ENCODE assay signal across 12 cellular contexts in genomic region chr16:85328665-85329058, GRCh38.
DNase-seq lines count a peak whose midpoint lies in the region; FAIRE-seq and TF ChIP-seq lines count a peak whose summit lies in the region.
"Had no signal": no experiment of that assay in that cellular context is flagged by ENCODE, and none has a peak within 500 bp of the region (broad histone marks: within the 10 kb centered on the region; RNA-seq: fewer than 3 reads in every experiment).

No MANE protein-coding gene starts in this region.

- FAIRE-seq in urothelium cell line (lab: Jason Lieb, UNC), result no peak
- FAIRE-seq: A549 had no signal

- no peaks in the 10 kb centered on the region for H3K36me3 ChIP-seq in HEK293 (ENCODE audit: control insufficient read depth in 2 of 2, insufficient read depth in 1 of 2, low read length in 2 of 2)
- no peaks in the 10 kb centered on the region for H3K36me3 ChIP-seq in PC-9 (ENCODE audit: low read depth)
- H3K36me3 ChIP-seq: suprapubic skin had no signal

- H3K4me1 Mint-ChIP-seq in brain (peaks cover 57% of the 10 kb centered on the region), mesothelial cell of epicardium (peaks cover 27% of the 10 kb centered on the region)

- peak overlapping the region; percentile 52 to 74 (median 64) for H3K4me3 Mint-ChIP-seq in brain
- peak overlapping the region; percentile 44 for H3K4me3 Mint-ChIP-seq in mesothelial cell of epicardium

- H3K36me3 Mint-ChIP-seq in brain (no peaks in the 10 kb centered on the region), mesothelial cell of epicardium (peaks cover 2% of the 10 kb centered on the region)
- H3K36me3 Mint-ChIP-seq: IgD-negative memory B cell had no signal

- no peaks in the 10 kb centered on the region for H4K20me1 ChIP-seq in PC-9 (ENCODE audit: insufficient read depth)

- H3K4me3 ChIP-seq in HEK293 (ENCODE audit: low read depth, low read length) (no peak overlapping the region), PC-9 (no peak overlapping the region)
- H3K4me3 ChIP-seq: A549, suprapubic skin had no signal

- H3K27ac Mint-ChIP-seq in brain, result peak overlapping the region; percentile 90 to 98 (median 95)
- peak overlapping the region; percentile 79 for H3K27ac Mint-ChIP-seq in mesothelial cell of epicardium
- H3K27ac Mint-ChIP-seq: IgD-negative memory B cell had no signal

- CTCF ChIA-PET in HEK293 (lab: Yijun Ruan, JAX) (interaction anchor here (0.5 to 0.7 kb wide), 2 partner anchors 13 to 211 kb away, joined by 3 read pairs; no protein-coding TSS in a partner anchor), PC-9 (lab: Charles Lee) (no interaction called here)

- H3K9me3 Mint-ChIP-seq in brain, result peaks cover 0 to 3% (median 2%) of the 10 kb centered on the region in 5 experiments
- peaks cover 2% of the 10 kb centered on the region for H3K9me3 Mint-ChIP-seq in mesothelial cell of epicardium

- peaks cover 22% of the 10 kb centered on the region for H3F3A ChIP-seq in PC-9 (ENCODE audit: insufficient read depth, low read depth)

- BruUV-seq in PC-9 (replicated peaks; lab: Mats Ljungman, UMichigan), result no TSS peak

- peaks cover 4% of the 10 kb centered on the region for H3K27me3 Mint-ChIP-seq in brain
- H3K27me3 Mint-ChIP-seq in mesothelial cell of epicardium (ENCODE audit: low read depth), result no peaks in the 10 kb centered on the region

- H2AFZ ChIP-seq in PC-9, result no peak overlapping the region

- H3K27ac ChIP-seq in HEK293 (ENCODE audit: extremely low read depth, low read depth, low read length) (peak overlapping the region; percentile 36; the same call in 1 of the 2 replicates), PC-9 (no peak overlapping the region)
- H3K27ac ChIP-seq: suprapubic skin had no signal

- no peaks in the 10 kb centered on the region for H3K27me3 ChIP-seq in PC-9 (ENCODE audit: insufficient read depth, low read depth)
- H3K27me3 ChIP-seq: suprapubic skin had no signal

- DNase-seq in NCI-H1092 (lab: John Stamatoyannopoulos, UW), result peak; percentile 73
- no peak for DNase-seq in NCI-H1092 treated with DMSO at 0.1 percent for 48 hours (lab: John Stamatoyannopoulos, UW)
- DNase-seq in mesothelial cell of epicardium (ENCODE audit: low spot score in 2 of 2, unreplicated experiment in 2 of 2), result no peak
- DNase-seq in foreskin melanocyte, result no peak
- DNase-seq in urothelium cell line (ENCODE audit: low spot score), result no peak
- no peak for DNase-seq in PC-9
- DNase-seq: activated CD4-positive, alpha-beta T cell treated with anti-CD3 and anti-CD28 coated beads for 1 hour had no signal

- no peak overlapping the region for H3K4me2 ChIP-seq in PC-9
- H3K4me2 ChIP-seq: A549 had no signal

- no peaks in the 10 kb centered on the region for H3K9me3 ChIP-seq in HEK293 (ENCODE audit: control insufficient read depth, insufficient read depth, low read depth, low read length)
- no peaks in the 10 kb centered on the region for H3K9me3 ChIP-seq in PC-9 (ENCODE audit: insufficient read depth, low read depth)
- H3K9me3 ChIP-seq: A549, suprapubic skin had no signal

- POLR2A ChIA-PET in HEK293 (lab: Yijun Ruan, JAX), result no interaction called here
- POLR2A ChIA-PET in PC-9 (lab: Charles Lee; ENCODE audit: unreplicated experiment), result no interaction called here

- no peaks in the 10 kb centered on the region for H3K9me2 ChIP-seq in PC-9 (ENCODE audit: insufficient read depth)

- intact Hi-C loops in PC-9 (cut with micrococcal nuclease; ENCODE audit: unreplicated experiment), result no loop called here

- no peak for TF ChIP-seq CTCF in HEK293 (tag by site-specific recombination; IDR thresholded peaks at IDR 0.05)
- TF ChIP-seq CTCF in brain (conservative IDR thresholded peaks at IDR 0.05), result no peak
- no peak for TF ChIP-seq CTCF in mesothelial cell of epicardium (IDR thresholded peaks at IDR 0.05; ENCODE audit: unreplicated experiment)
- TF ChIP-seq CTCF in PC-9 (conservative IDR thresholded peaks at IDR 0.05), result no peak

- no peaks in the 10 kb centered on the region for H3K79me2 ChIP-seq in PC-9 (ENCODE audit: low read depth)

- H3K4me1 ChIP-seq in HEK293 (ENCODE audit: control insufficient read depth, insufficient read depth, low read length), result peaks cover 17% of the 10 kb centered on the region
- peaks cover 11% of the 10 kb centered on the region for H3K4me1 ChIP-seq in PC-9 (replicated peaks; ENCODE audit: insufficient read depth)

TF ChIP-seq in HEK293, 187 proteins besides CTCF, POLR2A, EP300 and RAD21:
- TF ChIP-seq ZNF629 (tag by site-specific recombination; IDR thresholded peaks at IDR 0.05) (no peak), ZNF654 (tag by site-specific recombination; IDR thresholded peaks at IDR 0.05; ENCODE audit: low read depth) (no peak), ZFP37 (tag by site-specific recombination; IDR thresholded peaks at IDR 0.05) (no peak), REST (tag by site-specific recombination; IDR thresholded peaks at IDR 0.05) (no peak), ZNF677 (tag by site-specific recombination; IDR thresholded peaks at IDR 0.05) (no peak), ZXDB (tag by site-specific recombination; IDR thresholded peaks at IDR 0.05) (peak; percentile 14; the same call in 1 of the 2 replicates), ZNF362 (tag by site-specific recombination; IDR thresholded peaks at IDR 0.05) (no peak), PBX3 (CRISPR knock-in tag; IDR thresholded peaks at IDR 0.05) (no peak), ZNF510 (tag by site-specific recombination; IDR thresholded peaks at IDR 0.05; ENCODE audit: insufficient replicate concordance) (no peak), SP2 (tag by site-specific recombination; IDR thresholded peaks at IDR 0.05) (peak; percentile 37; the same call in 1 of the 2 replicates)
TF ChIP-seq in HEK293: peak in this region for 2.
